In the genomic region with DNA sequence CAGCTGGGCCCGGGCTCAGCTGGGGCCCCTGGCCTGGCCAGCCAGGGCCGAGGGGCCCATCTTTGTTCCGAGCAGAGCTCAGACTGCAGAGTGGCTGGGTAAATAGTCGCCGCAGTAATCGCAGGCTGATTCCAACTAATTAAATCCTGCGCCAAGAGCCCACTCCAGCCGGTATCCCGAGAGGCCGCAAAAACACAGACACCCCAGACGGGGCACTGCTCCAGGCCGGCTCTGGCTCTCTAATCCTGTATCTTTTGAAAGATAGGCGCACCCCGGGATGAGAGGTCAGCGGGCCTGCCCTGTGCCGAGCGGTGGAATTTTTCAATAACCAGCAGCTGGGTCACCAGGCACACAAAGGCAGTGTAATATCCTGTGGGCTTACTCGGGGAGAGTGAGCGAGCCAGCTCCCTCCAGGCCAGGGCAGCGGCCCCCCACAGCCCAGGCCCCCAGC, we compare ENCODE assay signal across 24 cellular contexts. TPM values are rescaled to one million over a fixed set of nuclear protein-coding genes. Genes with fewer than 3 reads are reported as not detected.
DNase-seq lines count a peak whose midpoint lies in the region; ATAC-seq lines count a peak whose summit lies in the region.
"Had no signal": no experiment of that assay in that cellular context is flagged by ENCODE, and none has a peak within 500 bp of the region (broad histone marks: within the 10 kb centered on the region; RNA-seq: fewer than 3 reads in every experiment).

No MANE protein-coding gene starts in this region.

- peak overlapping the region; percentile 23 for H3K4me3 ChIP-seq in neuron (ENCODE audit: low read length)
- H3K4me3 ChIP-seq: A549, prostate gland had no signal

- no peaks in the 10 kb centered on the region for H3K36me3 ChIP-seq in neuron (ENCODE audit: insufficient read depth, low read length)
- H3K36me3 ChIP-seq: prostate gland had no signal

- H2AFZ ChIP-seq in neuron (ENCODE audit: low read depth, low read length), result peak overlapping the region; percentile 18

- intact Hi-C loops in Right ventricle myocardium superior (cut with DNase I), result no loop called here

- H3K4me1 ChIP-seq in neuron (ENCODE audit: insufficient read depth, low read length), result peaks cover 19% of the 10 kb centered on the region
- H3K4me1 ChIP-seq: A549, prostate gland had no signal

- ATAC-seq in Right ventricle myocardium superior (ENCODE audit: poor library complexity) (peak; percentile 76), HG02970 (IDR thresholded peaks at IDR 0.05; ENCODE audit: low FRiP score, unreplicated experiment) (no peak)
- ATAC-seq: A549; activated CD4-positive, CD25-positive, alpha-beta regulatory T cell treated with anti-CD3 and anti-CD28 coated beads, Interleukin-2, amount 50 U/mL, for 24 hours; activated CD8-positive, alpha-beta memory T cell treated with anti-CD3 and anti-CD28 coated beads, Interleukin-2, amount 10 ng/mL, durations not matched to agents 7 days and 5 days; foreskin keratinocyte; naive thymus-derived CD8-positive, alpha-beta T cell; T-helper 17 cell had no signal

- peak in 2 of 3 experiments; percentile 62 to 79 for DNase-seq in NCI-H1417 (lab: John Stamatoyannopoulos, UW)
- no peak for DNase-seq in NCI-H1417 treated with DMSO at 0.1 percent for 48 hours (lab: John Stamatoyannopoulos, UW)
- DNase-seq in NCI-H524 treated with DMSO at 0.1 percent for 48 hours (lab: John Stamatoyannopoulos, UW), result peak; percentile 9
- DNase-seq in Right ventricle myocardium superior, result peak; percentile 75
- no peak for DNase-seq in stimulated activated CD4-positive, alpha-beta T cell treated with anti-CD3 and anti-CD28 coated beads, Interleukin-15, amount 100 ng/mL, for 24 hours
- no peak for DNase-seq in dedifferentiated amniotic fluid mesenchymal stem cell (ENCODE audit: extremely low spot score)
- DNase-seq: activated CD8-positive, alpha-beta memory T cell treated with anti-CD3 and anti-CD28 coated beads, Interleukin-2, amount 10 ng/mL, durations not matched to agents 7 days and 5 days; activated gamma-delta T cell; amygdala; DND-41; foreskin keratinocyte; GOT3; Kasumi-1; naive thymus-derived CD8-positive, alpha-beta T cell; NCI-H187; T-helper 17 cell had no signal

- peaks cover 67% of the 10 kb centered on the region for H3K27me3 ChIP-seq in neuron (ENCODE audit: insufficient read depth, low read length)
- H3K27me3 ChIP-seq: foreskin keratinocyte had no signal

- peaks cover 3% of the 10 kb centered on the region for H3K9me3 ChIP-seq in neuron (ENCODE audit: low read length)
- H3K9me3 ChIP-seq: A549, prostate gland had no signal

RNA-seq across cellular contexts. Expression of a gene that starts 57.7 kb away (rescaled TPM):
- 0.70 TPM for total RNA-seq in Right ventricle myocardium superior
- total RNA-seq: activated CD8-positive, alpha-beta memory T cell treated with anti-CD3 and anti-CD28 coated beads, Interleukin-2, amount 10 ng/mL, durations not matched to agents 7 days and 5 days; endothelial cell of umbilical vein; lung microvascular endothelial cell; naive thymus-derived CD8-positive, alpha-beta T cell; T-helper 17 cell; urinary bladder had no signal

Comparison
In these comparisons a context has a peak if more than half of its experiments do, and no peak if none do; other contexts are left out.
1. DNase-seq: peak in NCI-H1417 (2 of 3), NCI-H524 treated with DMSO at 0.1 percent for 48 hours (single experiment) and Right ventricle myocardium superior (single experiment); none in NCI-H1417 treated with DMSO at 0.1 percent for 48 hours (single experiment), stimulated activated CD4-positive, alpha-beta T cell treated with anti-CD3 and anti-CD28 coated beads, Interleukin-15, amount 100 ng/mL, for 24 hours (single experiment) and dedifferentiated amniotic fluid mesenchymal stem cell (single experiment).